8 cellular contexts compared by ENCODE assay signal in genomic region chr6:27823714-27824247, GRCh38.
DNase-seq lines count a peak whose midpoint lies in the region; ATAC-seq and TF ChIP-seq lines count a peak whose summit lies in the region.
"Not testable (repeated sequence)": the region's sequence is repeated elsewhere in the genome, so short reads cannot be mapped to it uniquely, and the experiment has no call there.

No MANE protein-coding gene starts in this region.

- H3K27ac Mint-ChIP-seq in nephron, result peak overlapping the region; percentile 95 to 100 (median 97)

- TF ChIP-seq CTCF in RWPE1 (conservative IDR thresholded peaks at IDR 0.05; ENCODE audit: low read depth); fibroblast of mammary gland (conservative IDR thresholded peaks at IDR 0.05; ENCODE audit: control insufficient read depth, insufficient read depth, low read depth, low read length); nephron (IDR thresholded peaks at IDR 0.05; ENCODE audit: unreplicated experiment in 3 of 3); tibial artery (IDR thresholded peaks at IDR 0.05): not testable (repeated sequence)

- H3K36me3 ChIP-seq in tibial artery, result not testable (repeated sequence)

- CTCF ChIA-PET in RWPE1 (lab: Yijun Ruan, JAX), result interaction anchor here (0.7 kb wide), 1 partner anchor 13 kb away, joined by 3 read pairs; no protein-coding TSS in a partner anchor

- POLR2A ChIA-PET in RWPE1 (lab: Yijun Ruan, JAX; ENCODE audit: low non-redundant PET), result interaction anchor here (1.4 kb wide), 1 partner anchor 48 kb away, joined by 6 read pairs; a partner anchor contains a TSS

- H3K4me1 ChIP-seq in tibial artery, result not testable (repeated sequence)

- peaks cover 16% of the 10 kb centered on the region for H3K4me1 Mint-ChIP-seq in nephron

- TF ChIP-seq POLR2A in GM10847 (IDR thresholded peaks at IDR 0.05; ENCODE audit: extremely low read depth, insufficient read length), result peak; percentile 66

- peak overlapping the region; percentile 95 for H3K27ac ChIP-seq in RWPE1
- H3K27ac ChIP-seq in tibial artery, result peak overlapping the region; percentile 51 to 77

- peaks cover 0 to 19% of the 10 kb centered on the region in 2 donors for H3K27me3 ChIP-seq in tibial artery

- H3K27me3 Mint-ChIP-seq in nephron (ENCODE audit: low read depth), result not testable (repeated sequence)

- H3K9me3 ChIP-seq in tibial artery, result not testable (repeated sequence)

- peak overlapping the region; percentile 87 to 94 (median 93) for H3K4me3 Mint-ChIP-seq in nephron

- H3K4me3 ChIP-seq in fibroblast of mammary gland (ENCODE audit: control insufficient read depth, low read depth, low read length), result peak overlapping the region; percentile 38
- peak overlapping the region; percentile 45 to 61 for H3K4me3 ChIP-seq in tibial artery

- not testable (repeated sequence) for H3K9me3 Mint-ChIP-seq in nephron

- peak; percentile 43 for DNase-seq in LoVo (ENCODE audit: low spot score)
- not testable (repeated sequence) for DNase-seq in RWPE1 (ENCODE audit: low spot score)
- peak; percentile 63 for DNase-seq in activated effector memory CD4-positive, alpha-beta T cell treated with Interleukin-2 at 50 U/mL for 16 hours
- peak; percentile 33 for DNase-seq in fibroblast of mammary gland (ENCODE audit: low read depth)
- peak; percentile 57 to 83 for DNase-seq in tibial artery

- intact Hi-C loops in tibial artery (cut with DNase I; ENCODE audit: low total_unique reads), result not testable (repeated sequence)

- peaks cover 17% of the 10 kb centered on the region for H3K36me3 Mint-ChIP-seq in nephron (ENCODE audit: low read depth)

- peak; percentile 67 for ATAC-seq in HG02571 (IDR thresholded peaks at IDR 0.05; ENCODE audit: unreplicated experiment)
